ENCODE assay signal across 9 cellular contexts in genomic region chr6:53103993-53104675, GRCh38. TPM values are rescaled to one million over a fixed set of nuclear protein-coding genes. Genes with fewer than 3 reads are reported as not detected.
DNase-seq lines count a peak whose midpoint lies in the region; ATAC-seq and TF ChIP-seq lines count a peak whose summit lies in the region.
"Had no signal": no experiment of that assay in that cellular context is flagged by ENCODE, and none has a peak within 500 bp of the region (broad histone marks: within the 10 kb centered on the region; RNA-seq: fewer than 3 reads in every experiment).

No MANE protein-coding gene starts in this region.

- H3K4me1 ChIP-seq in DND-41 (ENCODE audit: insufficient read depth, low read length) (no peaks in the 10 kb centered on the region), adipocyte (ENCODE audit: control insufficient read depth, insufficient read depth, low read length) (peaks cover 46% of the 10 kb centered on the region), esophagus squamous epithelium (peaks cover 0 to 17% (median 0%) of the 10 kb centered on the region in 3 donors)

- H3K27me3 ChIP-seq in DND-41 (ENCODE audit: insufficient read depth, low read length, poor library complexity) = no peaks in the 10 kb centered on the region
- H3K27me3 ChIP-seq in adipocyte (replicated peaks; ENCODE audit: control insufficient read depth, insufficient read depth, low read length) = no peaks in the 10 kb centered on the region
- H3K27me3 ChIP-seq in esophagus squamous epithelium = no peaks in the 10 kb centered on the region
- H3K27me3 ChIP-seq: neutrophil had no signal

- DNase-seq in DND-41 = no peak
- DNase-seq in M059J (ENCODE audit: low read depth) = peak; percentile 68
- DNase-seq in adipocyte (ENCODE audit: low read depth) = peak; percentile 23
- peak in 1 of 2 donors; percentile 11 for DNase-seq in memory B cell (ENCODE audit: low spot score in 2 of 2)
- DNase-seq in esophagus squamous epithelium (lab: John Stamatoyannopoulos, UW) = no peak

- H3K27ac Mint-ChIP-seq in memory B cell = no peak overlapping the region
- H3K27ac Mint-ChIP-seq in activated T-helper 17 cell treated with anti-CD3 and anti-CD28 coated beads, Interleukin-2, amount 50 U/mL, for 72 hours = no peak overlapping the region

- peak; percentile 45; the same call in 1 of the 3 replicates for ATAC-seq in DND-41 (ENCODE audit: insufficient read depth, low read depth)
- peak; percentile 58 for ATAC-seq in memory B cell (ENCODE audit: low read depth)
- no peak for ATAC-seq in HG03045 (IDR thresholded peaks at IDR 0.05; ENCODE audit: unreplicated experiment)
- ATAC-seq in HG02852 (IDR thresholded peaks at IDR 0.05; ENCODE audit: unreplicated experiment) = no peak
- no peak for ATAC-seq in activated T-helper 17 cell treated with anti-CD3 and anti-CD28 coated beads, Interleukin-2, amount 50 U/mL, for 72 hours (replicated peaks)

- peaks cover 8% of the 10 kb centered on the region for H3K36me3 Mint-ChIP-seq in memory B cell
- H3K36me3 Mint-ChIP-seq in activated T-helper 17 cell treated with anti-CD3 and anti-CD28 coated beads, Interleukin-2, amount 50 U/mL, for 72 hours (ENCODE audit: low read depth) = peaks cover 41% of the 10 kb centered on the region

- H3K9me3 Mint-ChIP-seq in memory B cell = no peaks in the 10 kb centered on the region
- no peaks in the 10 kb centered on the region for H3K9me3 Mint-ChIP-seq in activated T-helper 17 cell treated with anti-CD3 and anti-CD28 coated beads, Interleukin-2, amount 50 U/mL, for 72 hours

- no peak overlapping the region for H3K4me2 ChIP-seq in DND-41 (ENCODE audit: insufficient read depth, low read length)

- TF ChIP-seq CTCF in DND-41 (IDR thresholded peaks at IDR 0.05; ENCODE audit: borderline replicate concordance, extremely low read depth, low read length, poor library complexity, severe bottlenecking) (peak; percentile 27), esophagus squamous epithelium (IDR thresholded peaks at IDR 0.05) (peak in 2 of 6 experiments; percentile 5 to 10)

- TF ChIP-seq POLR2A in esophagus squamous epithelium (IDR thresholded peaks at IDR 0.05) = no peak

- no peaks in the 10 kb centered on the region for H3K27me3 Mint-ChIP-seq in memory B cell
- H3K27me3 Mint-ChIP-seq in activated T-helper 17 cell treated with anti-CD3 and anti-CD28 coated beads, Interleukin-2, amount 50 U/mL, for 72 hours = no peaks in the 10 kb centered on the region

- H3K4me3 Mint-ChIP-seq in memory B cell = no peak overlapping the region
- H3K4me3 Mint-ChIP-seq in activated T-helper 17 cell treated with anti-CD3 and anti-CD28 coated beads, Interleukin-2, amount 50 U/mL, for 72 hours = no peak overlapping the region

- no peak overlapping the region for H3K27ac ChIP-seq in DND-41 (ENCODE audit: low read length)
- H3K27ac ChIP-seq in esophagus squamous epithelium = no peak overlapping the region
- H3K27ac ChIP-seq: neutrophil had no signal

- H3K9ac ChIP-seq in DND-41 (ENCODE audit: low read depth, low read length) (no peak overlapping the region), adipocyte (ENCODE audit: low read length) (peak overlapping the region; percentile 32)

- H3K4me1 Mint-ChIP-seq in memory B cell = no peaks in the 10 kb centered on the region
- no peaks in the 10 kb centered on the region for H3K4me1 Mint-ChIP-seq in activated T-helper 17 cell treated with anti-CD3 and anti-CD28 coated beads, Interleukin-2, amount 50 U/mL, for 72 hours

- H2AFZ ChIP-seq in DND-41 (ENCODE audit: low read depth, low read length) = no peak overlapping the region

- H3K36me3 ChIP-seq in DND-41 (ENCODE audit: insufficient read depth, low read length) (peaks cover 19% of the 10 kb centered on the region; the same call in 1 of the 2 replicates), adipocyte (ENCODE audit: control insufficient read depth, insufficient read depth, low read length, severe bottlenecking) (peaks cover 42% of the 10 kb centered on the region), esophagus squamous epithelium (peaks cover 0 to 51% (median 12%) of the 10 kb centered on the region in 3 donors)

- no peaks in the 10 kb centered on the region for H3K79me2 ChIP-seq in DND-41 (ENCODE audit: insufficient read depth, low read length)

- intact Hi-C loops in esophagus squamous epithelium (cut with DNase I) = no loop called here

- WGBS in esophagus squamous epithelium, 2 donors = 82 to 91% methylated on average over 3 of the region's 3 CpGs

- H3K4me3 ChIP-seq in DND-41 (ENCODE audit: low read depth in 1 of 2, low read length in 2 of 2) (no peak overlapping the region), adipocyte (ENCODE audit: low read length) (no peak overlapping the region), esophagus squamous epithelium (no peak overlapping the region)

- H4K20me1 ChIP-seq in DND-41 (ENCODE audit: insufficient read depth, low read length) = no peaks in the 10 kb centered on the region

- no peaks in the 10 kb centered on the region for H3K9me3 ChIP-seq in DND-41 (ENCODE audit: insufficient read depth, low read length, severe bottlenecking)
- no peaks in the 10 kb centered on the region for H3K9me3 ChIP-seq in adipocyte (ENCODE audit: control insufficient read depth, low read length)
- no peaks in the 10 kb centered on the region for H3K9me3 ChIP-seq in esophagus squamous epithelium
- H3K9me3 ChIP-seq: neutrophil had no signal

RNA-seq across cellular contexts. Expression of gene FBXO9, which starts 38.9 kb away (rescaled TPM):
- total RNA-seq in M059J (2014; rRNA removed; shearing (Covaris generic)) = 45.2 and 80.4 TPM in 2 replicates
- 10 to 100 TPM; 53.2 to 58.2 TPM for total RNA-seq in activated T-helper 17 cell treated with anti-CD3 and anti-CD28 coated beads, Interleukin-2, amount 50 U/mL, for 72 hours
- total RNA-seq in esophagus squamous epithelium = 10 to 100 TPM; 28.8 to 61.4 (median 48.8) TPM

RNA-seq across cellular contexts. Expression of gene CILK1, which starts 42.5 kb away (rescaled TPM):
- total RNA-seq in M059J (2014; rRNA removed; shearing (Covaris generic)) = 19.1 and 28.1 TPM in 2 replicates
- total RNA-seq in activated T-helper 17 cell treated with anti-CD3 and anti-CD28 coated beads, Interleukin-2, amount 50 U/mL, for 72 hours = 1 to 10 TPM; 3.8 to 6.2 TPM
- 10 to 100 TPM; 11.9 to 18.9 (median 15.8) TPM for total RNA-seq in esophagus squamous epithelium

RNA-seq across cellular contexts. Expression of gene GCM1, which starts 44.5 kb away (rescaled TPM):
- total RNA-seq in M059J (2014; rRNA removed; shearing (Covaris generic)) = not detected in 2 replicates
- under 1 TPM; 0.11 to 0.13 TPM for total RNA-seq in activated T-helper 17 cell treated with anti-CD3 and anti-CD28 coated beads, Interleukin-2, amount 50 U/mL, for 72 hours
- total RNA-seq in esophagus squamous epithelium = under 1 TPM in 1 of 4 donors, not detected in 3; 0.08 TPM

Comparison
In these comparisons a context has a peak if more than half of its experiments do, and no peak if none do; other contexts are left out.
1. ATAC-seq: peak in DND-41 (single experiment) and memory B cell (single experiment); none in HG03045 (single experiment), HG02852 (single experiment) and activated T-helper 17 cell treated with anti-CD3 and anti-CD28 coated beads, Interleukin-2, amount 50 U/mL, for 72 hours (single experiment).
2. DNase-seq: peak in M059J (single experiment) and adipocyte (single experiment); none in DND-41 (single experiment) and esophagus squamous epithelium (single experiment).